In the genomic region with DNA sequence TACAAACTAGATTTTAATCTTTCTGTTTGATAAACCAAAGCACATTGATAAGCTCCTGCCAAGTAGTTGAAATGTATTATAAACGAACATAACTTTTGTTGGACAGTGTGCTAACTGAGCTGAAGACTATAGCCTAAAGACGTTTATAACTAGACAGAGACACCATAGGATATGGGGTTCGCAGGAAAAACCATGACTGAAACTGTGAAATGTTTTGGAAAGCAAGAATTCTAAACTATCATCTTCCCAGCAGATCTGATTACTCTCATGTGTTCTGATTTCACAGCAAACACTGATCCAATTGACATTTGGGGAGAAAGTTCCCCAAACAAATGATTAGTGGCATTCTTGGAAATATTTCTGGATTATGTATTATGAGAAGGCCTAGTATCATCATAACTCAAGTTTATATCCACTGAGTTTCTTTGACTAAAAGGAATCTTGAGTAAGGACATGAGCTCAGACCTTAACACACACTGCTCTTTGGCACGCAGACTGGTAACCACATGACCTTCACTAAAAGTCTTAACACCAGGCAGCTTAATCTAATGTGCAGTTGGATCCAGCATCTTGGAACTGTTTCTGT, we compare ENCODE assay signal across 21 cellular contexts.
DNase-seq lines count a peak whose midpoint lies in the region; ATAC-seq, FAIRE-seq and TF ChIP-seq lines count a peak whose summit lies in the region.
"Had no signal": no experiment of that assay in that cellular context is flagged by ENCODE, and none has a peak within 500 bp of the region (broad histone marks: within the 10 kb centered on the region; RNA-seq: fewer than 3 reads in every experiment).

No MANE protein-coding gene starts in this region.

- H3K36me3 Mint-ChIP-seq in activated CD4-positive, alpha-beta memory T cell treated with anti-CD3 and anti-CD28 coated beads for 36 hours = no peaks in the 10 kb centered on the region
- H3K36me3 Mint-ChIP-seq: naive thymus-derived CD8-positive, alpha-beta T cell; stimulated activated effector memory CD8-positive, alpha-beta T cell treated with anti-CD3 and anti-CD28 coated beads, Interleukin-12 subunit alpha, Interleukin-12 subunit beta, amount 100 ng/mL, for 72 hours had no signal

- no peaks in the 10 kb centered on the region for H3K27me3 Mint-ChIP-seq in activated CD4-positive, alpha-beta memory T cell treated with anti-CD3 and anti-CD28 coated beads for 36 hours
- H3K27me3 Mint-ChIP-seq: activated CD4-positive, alpha-beta T cell treated with anti-CD3 and anti-CD28 coated beads, Interleukin-2, amount 10 ng/mL, durations not matched to agents 7 days and 5 days; naive thymus-derived CD8-positive, alpha-beta T cell; progenitor cell of endocrine pancreas; type B pancreatic cell had no signal

- H3K9me3 Mint-ChIP-seq in activated CD4-positive, alpha-beta memory T cell treated with anti-CD3 and anti-CD28 coated beads for 36 hours = no peaks in the 10 kb centered on the region
- H3K9me3 Mint-ChIP-seq: activated naive CD4-positive, alpha-beta T cell treated with anti-CD3 and anti-CD28 coated beads for 36 hours; type B pancreatic cell had no signal

- H3K4me3 Mint-ChIP-seq in activated CD4-positive, alpha-beta memory T cell treated with anti-CD3 and anti-CD28 coated beads for 36 hours = no peak overlapping the region
- H3K4me3 Mint-ChIP-seq: activated CD4-positive, alpha-beta T cell treated with anti-CD3 and anti-CD28 coated beads, Interleukin-2, amount 10 ng/mL, durations not matched to agents 7 days and 5 days; activated naive CD4-positive, alpha-beta T cell treated with anti-CD3 and anti-CD28 coated beads for 36 hours; naive thymus-derived CD8-positive, alpha-beta T cell; stimulated activated effector memory CD8-positive, alpha-beta T cell treated with anti-CD3 and anti-CD28 coated beads, Interleukin-12 subunit alpha, Interleukin-12 subunit beta, amount 100 ng/mL, for 72 hours; type B pancreatic cell had no signal

- H3K27ac Mint-ChIP-seq in activated CD4-positive, alpha-beta memory T cell treated with anti-CD3 and anti-CD28 coated beads for 36 hours = no peak overlapping the region
- H3K27ac Mint-ChIP-seq: activated CD4-positive, alpha-beta T cell treated with anti-CD3 and anti-CD28 coated beads, Interleukin-2, amount 10 ng/mL, durations not matched to agents 7 days and 5 days; activated naive CD4-positive, alpha-beta T cell treated with anti-CD3 and anti-CD28 coated beads for 36 hours; naive thymus-derived CD8-positive, alpha-beta T cell; progenitor cell of endocrine pancreas; stimulated activated effector memory CD8-positive, alpha-beta T cell treated with anti-CD3 and anti-CD28 coated beads, Interleukin-12 subunit alpha, Interleukin-12 subunit beta, amount 100 ng/mL, for 72 hours; type B pancreatic cell had no signal

- ATAC-seq in pancreas = peak in 3 of 4 donors; percentile 44 to 64 (median 50)
- ATAC-seq in GM18870 (IDR thresholded peaks at IDR 0.05; ENCODE audit: unreplicated experiment) = no peak
- ATAC-seq: HCT116; naive thymus-derived CD8-positive, alpha-beta T cell; stimulated activated effector memory CD8-positive, alpha-beta T cell treated with anti-CD3 and anti-CD28 coated beads, Interleukin-12 subunit alpha, Interleukin-12 subunit beta, amount 100 ng/mL, for 72 hours had no signal

- intact Hi-C loops in pancreas (cut with DNase I) = no loop called here
- intact Hi-C loops in activated CD4-positive, alpha-beta memory T cell treated with anti-CD3 and anti-CD28 coated beads for 36 hours (cut with micrococcal nuclease) = no loop called here

- no peaks in the 10 kb centered on the region for H3K36me3 ChIP-seq in pancreas

- FAIRE-seq in pancreas (lab: Jason Lieb, UNC) = no peak

- POLR2A ChIA-PET in activated CD4-positive, alpha-beta memory T cell treated with anti-CD3 and anti-CD28 coated beads for 36 hours (lab: Charles Lee) = no interaction called here

- WGBS in pancreas, 2 donors = 49 to 50% methylated on average over 4 of the region's 4 CpGs

- TF ChIP-seq CTCF in fibroblast of villous mesenchyme (IDR thresholded peaks at IDR 0.05; ENCODE audit: insufficient read depth, low read depth, low read length) (no peak), pancreas (IDR thresholded peaks at IDR 0.05) (no peak)

- H3K27me3 ChIP-seq in pancreas = no peaks in the 10 kb centered on the region
- H3K27me3 ChIP-seq: dorsolateral prefrontal cortex had no signal

- H3K4me1 ChIP-seq in pancreas = peaks cover 0 to 5% (median 0%) of the 10 kb centered on the region in 3 donors

- no peak overlapping the region for H3K27ac ChIP-seq in pancreas
- H3K27ac ChIP-seq: dorsolateral prefrontal cortex had no signal

- CTCF ChIA-PET in activated CD4-positive, alpha-beta memory T cell treated with anti-CD3 and anti-CD28 coated beads for 36 hours (lab: Charles Lee) = interaction anchor here (0.7 kb wide), 1 partner anchor 1027 kb away, joined by 4 read pairs; no protein-coding TSS in a partner anchor

- no peaks in the 10 kb centered on the region for H3K9me3 ChIP-seq in pancreas

- no peaks in the 10 kb centered on the region for H3K4me1 Mint-ChIP-seq in activated CD4-positive, alpha-beta memory T cell treated with anti-CD3 and anti-CD28 coated beads for 36 hours (ENCODE audit: low read depth)
- H3K4me1 Mint-ChIP-seq: activated CD4-positive, alpha-beta T cell treated with anti-CD3 and anti-CD28 coated beads, Interleukin-2, amount 10 ng/mL, durations not matched to agents 7 days and 5 days; naive thymus-derived CD8-positive, alpha-beta T cell; stimulated activated effector memory CD8-positive, alpha-beta T cell treated with anti-CD3 and anti-CD28 coated beads, Interleukin-12 subunit alpha, Interleukin-12 subunit beta, amount 100 ng/mL, for 72 hours had no signal

- H3K4me3 ChIP-seq in fibroblast of villous mesenchyme (ENCODE audit: low read depth, low read length) (no peak overlapping the region), pancreas (no peak overlapping the region)
- H3K4me3 ChIP-seq: dorsolateral prefrontal cortex had no signal

- DNase-seq in AG08396 (ENCODE audit: low spot score) = peak; percentile 14
- peak; percentile 23 for DNase-seq in SK-N-DZ (ENCODE audit: low spot score)
- peak; percentile 81 for DNase-seq in fibroblast of villous mesenchyme (ENCODE audit: low read depth)
- peak in 1 of 6 donors; percentile 19 for DNase-seq in pancreas
- no peak for DNase-seq in hepatic stellate cell (ENCODE audit: low spot score)
- no peak for DNase-seq in activated CD4-positive, alpha-beta memory T cell treated with anti-CD3 and anti-CD28 coated beads for 36 hours
- no peak for DNase-seq in GDM1 (lab: John Stamatoyannopoulos, UW)
- DNase-seq: activated CD4-positive, alpha-beta T cell treated with anti-CD3 and anti-CD28 coated beads, Interleukin-2, amount 10 ng/mL, durations not matched to agents 7 days and 5 days; activated naive CD4-positive, alpha-beta T cell treated with anti-CD3 and anti-CD28 coated beads for 36 hours; activated T-cell treated with anti-CD3 and anti-CD28 coated beads for 4 hours; dorsolateral prefrontal cortex; head of caudate nucleus; KBM-7; mammary epithelial cell; naive thymus-derived CD8-positive, alpha-beta T cell; NCI-H2029 had no signal

Comparison
In these comparisons a context has a peak if more than half of its experiments do, and no peak if none do; other contexts are left out.
1. DNase-seq: peak in AG08396 (single experiment), SK-N-DZ (single experiment) and fibroblast of villous mesenchyme (single experiment); none in hepatic stellate cell (single experiment), activated CD4-positive, alpha-beta memory T cell treated with anti-CD3 and anti-CD28 coated beads for 36 hours (single experiment) and GDM1 (single experiment).